Comparison of ENCODE assay signal across 20 cellular contexts in genomic region chr2:52222128-52222527, GRCh38.
A peak's percentile ranks its signal among the peaks of the same experiment; 100 is the strongest.
DNase-seq lines count a peak whose midpoint lies in the region; ATAC-seq and TF ChIP-seq lines count a peak whose summit lies in the region.
"Had no signal": no experiment of that assay in that cellular context is flagged by ENCODE, and none has a peak within 500 bp of the region (broad histone marks: within the 10 kb centered on the region; RNA-seq: fewer than 3 reads in every experiment).

No MANE protein-coding gene starts in this region.

- WGBS in GM23248 (ENCODE audit: low coverage in 1 of 2, low lambda C conversion rate in 2 of 2, missing lambda C conversion rate in 2 of 2), 2 experiments: 20 to 22% methylated on average over 2 of the region's 2 CpGs
- WGBS in IMR-90 (ENCODE audit: extremely low coverage in 2 of 2, insufficient read length in 1 of 2), 2 experiments: no CpG with 5 or more reads among the region's 2 CpGs
- 59 to 60% methylated on average over 2 of the region's 2 CpGs for WGBS in transverse colon (ENCODE audit: low coverage in 1 of 2), 2 donors

- no peaks in the 10 kb centered on the region for H3K79me1 ChIP-seq in IMR-90 (ENCODE audit: low read depth in 1 of 2, low read length in 2 of 2)

- H3K27ac Mint-ChIP-seq in chondrocyte (ENCODE audit: unreplicated experiment) (peak overlapping the region; percentile 0), osteocyte (ENCODE audit: unreplicated experiment) (peak overlapping the region; percentile 20)
- no peak overlapping the region for H3K27ac Mint-ChIP-seq in activated CD8-positive, alpha-beta memory T cell treated with anti-CD3 and anti-CD28 coated beads, Interleukin-2, amount 10 ng/mL, durations not matched to agents 7 days and 5 days
- H3K27ac Mint-ChIP-seq: activated naive CD8-positive, alpha-beta T cell treated with anti-CD3 and anti-CD28 coated beads, Interleukin-2, amount 50 U/mL, for 24 hours; activated T-helper 17 cell treated with anti-CD3 and anti-CD28 coated beads, Interleukin-2, amount 50 U/mL, for 72 hours; endodermal cell; naive thymus-derived CD8-positive, alpha-beta T cell; stimulated activated effector memory CD8-positive, alpha-beta T cell treated with anti-CD3 and anti-CD28 coated beads, Interleukin-12 subunit alpha, Interleukin-12 subunit beta, amount 100 ng/mL, for 72 hours had no signal

- no peaks in the 10 kb centered on the region for H3K9me2 ChIP-seq in GM23248 (ENCODE audit: insufficient read depth)

- no TSS peak for BruUV-seq in IMR-90 (replicated peaks; lab: Mats Ljungman, UMichigan)

- intact Hi-C loops in IMR-90 (cut with micrococcal nuclease): no loop called here
- intact Hi-C loops in transverse colon (cut with DNase I; ENCODE audit: low total_unique reads): no loop called here

- in situ Hi-C loops in GM23248 (cut with MboI): no loop called here
- in situ Hi-C loops in IMR-90 (cut with MboI; ENCODE audit: low sequenced_read_pairs): no loop called here
- in situ Hi-C loops in transverse colon (cut with MboI; ENCODE audit: low pct_ligation_motif_present in 1 of 4, low pct_unique_long_range_greater_than_20kb in 1 of 4, low sequenced_read_pairs in 3 of 4): no loop called here

- TF ChIP-seq POLR2A in IMR-90 (IDR thresholded peaks at IDR 0.05; ENCODE audit: low read depth, low read length): no peak
- TF ChIP-seq POLR2A in transverse colon (IDR thresholded peaks at IDR 0.05): no peak

- H3K23ac ChIP-seq in IMR-90 (ENCODE audit: low read depth, low read length): no peak overlapping the region

- H3K9ac ChIP-seq in GM23248 (no peak overlapping the region), IMR-90 (ENCODE audit: low read depth, low read length) (no peak overlapping the region)
- H3K9ac ChIP-seq: BLaER1 treated with 17β-estradiol and CSF1 and Interleukin-3, amounts not matched to agents 10 nM and 100 nM had no signal

- H3K36me3 ChIP-seq in GM23248 (ENCODE audit: low read depth): no peaks in the 10 kb centered on the region
- H3K36me3 ChIP-seq in IMR-90 (ENCODE audit: control insufficient read depth, insufficient read depth, low read length): no peaks in the 10 kb centered on the region
- H3K36me3 ChIP-seq in transverse colon: no peaks in the 10 kb centered on the region
- H3K36me3 ChIP-seq: BLaER1 treated with 17β-estradiol and CSF1 and Interleukin-3, amounts not matched to agents 10 nM and 100 nM; gastroesophageal sphincter; lower lobe of right lung; tibial artery had no signal

- no peak overlapping the region for H3K14ac ChIP-seq in IMR-90 (replicated peaks; ENCODE audit: low read depth, low read length)

- no peak overlapping the region for H4K5ac ChIP-seq in IMR-90 (ENCODE audit: low read depth, low read length)

- H3K79me2 ChIP-seq in GM23248 (ENCODE audit: insufficient read depth): no peaks in the 10 kb centered on the region

- H3K4me2 ChIP-seq in GM23248 (ENCODE audit: unreplicated experiment) (no peak overlapping the region), IMR-90 (ENCODE audit: low read depth, low read length) (no peak overlapping the region)
- H3K4me2 ChIP-seq: BLaER1 treated with 17β-estradiol and CSF1 and Interleukin-3, amounts not matched to agents 10 nM and 100 nM had no signal

- H3K36me3 Mint-ChIP-seq in chondrocyte (ENCODE audit: low read depth) (no peaks in the 10 kb centered on the region), osteocyte (ENCODE audit: unreplicated experiment) (no peaks in the 10 kb centered on the region)
- no peaks in the 10 kb centered on the region for H3K36me3 Mint-ChIP-seq in activated CD8-positive, alpha-beta memory T cell treated with anti-CD3 and anti-CD28 coated beads, Interleukin-2, amount 10 ng/mL, durations not matched to agents 7 days and 5 days
- H3K36me3 Mint-ChIP-seq: naive thymus-derived CD8-positive, alpha-beta T cell; stimulated activated effector memory CD8-positive, alpha-beta T cell treated with anti-CD3 and anti-CD28 coated beads, Interleukin-12 subunit alpha, Interleukin-12 subunit beta, amount 100 ng/mL, for 72 hours had no signal

- H4K8ac ChIP-seq in IMR-90 (ENCODE audit: low read depth in 2 of 2, low read length in 2 of 2): 0 out of 4 replicates have a peak overlapping the region, but pooled peaks of 1 of the 2 experiments have one; percentile 63

- no peak overlapping the region; the same call in 1 of the 2 replicates for H3K4ac ChIP-seq in IMR-90 (ENCODE audit: low read depth, low read length)

- TF ChIP-seq EP300 in transverse colon (IDR thresholded peaks at IDR 0.05; ENCODE audit: low read depth): no peak

- CTCF ChIA-PET in IMR-90 (lab: Yijun Ruan, JAX): no interaction called here
- CTCF ChIA-PET in activated CD8-positive, alpha-beta memory T cell treated with anti-CD3 and anti-CD28 coated beads, Interleukin-2, amount 10 ng/mL, durations not matched to agents 7 days and 5 days (lab: Charles Lee): no interaction called here

- H3K4me1 ChIP-seq in GM23248 (ENCODE audit: insufficient read depth) (no peaks in the 10 kb centered on the region), IMR-90 (ENCODE audit: control insufficient read depth, insufficient read depth, low read length) (no peaks in the 10 kb centered on the region), transverse colon (no peaks in the 10 kb centered on the region)
- H3K4me1 ChIP-seq: BLaER1 treated with 17β-estradiol and CSF1 and Interleukin-3, amounts not matched to agents 10 nM and 100 nM; gastroesophageal sphincter; lower lobe of right lung; tibial artery had no signal

- H2BK15ac ChIP-seq in IMR-90 (ENCODE audit: low read depth, low read length): peak overlapping the region; percentile 56; the same call in 1 of the 3 replicates

- H3K27me3 ChIP-seq in GM23248 (replicated peaks; ENCODE audit: insufficient read depth): no peaks in the 10 kb centered on the region
- no peaks in the 10 kb centered on the region for H3K27me3 ChIP-seq in IMR-90 (ENCODE audit: control insufficient read depth, insufficient read depth, low read length)
- H3K27me3 ChIP-seq in transverse colon: no peaks in the 10 kb centered on the region
- H3K27me3 ChIP-seq: BLaER1 treated with 17β-estradiol and CSF1 and Interleukin-3, amounts not matched to agents 10 nM and 100 nM; gastroesophageal sphincter; tibial artery had no signal

- no peak overlapping the region for H3K56ac ChIP-seq in IMR-90 (ENCODE audit: extremely low read depth, insufficient read depth, low read length)

- H2BK5ac ChIP-seq in IMR-90 (ENCODE audit: low read depth, low read length, poor library complexity, severe bottlenecking): peak overlapping the region; percentile 96

- H3K9me3 ChIP-seq in GM23248 (ENCODE audit: low read depth): no peaks in the 10 kb centered on the region
- H3K9me3 ChIP-seq in IMR-90 (ENCODE audit: control insufficient read depth, insufficient read depth, low read length): no peaks in the 10 kb centered on the region
- H3K9me3 ChIP-seq in transverse colon: peaks cover 0 to 5% of the 10 kb centered on the region in 2 donors
- H3K9me3 ChIP-seq: BLaER1 treated with 17β-estradiol and CSF1 and Interleukin-3, amounts not matched to agents 10 nM and 100 nM; gastroesophageal sphincter; lower lobe of right lung; tibial artery had no signal

- TF ChIP-seq CTCF in IMR-90 (conservative IDR thresholded peaks at IDR 0.05; ENCODE audit: low read depth, low read length) (no peak), chondrocyte (IDR thresholded peaks at IDR 0.05) (no peak), osteocyte (IDR thresholded peaks at IDR 0.05) (no peak), transverse colon (IDR thresholded peaks at IDR 0.05) (no peak)

- H3F3A ChIP-seq in GM23248 (ENCODE audit: insufficient read depth): no peaks in the 10 kb centered on the region

- POLR2A ChIA-PET in IMR-90 (lab: Charles Lee; ENCODE audit: unreplicated experiment): no interaction called here

- dilution Hi-C loops in IMR-90 (cut with HindIII; ENCODE audit: low sequenced_read_pairs, unreplicated experiment): no loop called here

- H2AFZ ChIP-seq in GM23248 (no peak overlapping the region), IMR-90 (replicated peaks; ENCODE audit: low read length, poor library complexity) (no peak overlapping the region)

- H3K4me1 Mint-ChIP-seq in chondrocyte (ENCODE audit: low read depth) (peaks cover 11% of the 10 kb centered on the region), osteocyte (ENCODE audit: unreplicated experiment) (peaks cover 6% of the 10 kb centered on the region)
- H3K4me1 Mint-ChIP-seq in activated CD8-positive, alpha-beta memory T cell treated with anti-CD3 and anti-CD28 coated beads, Interleukin-2, amount 10 ng/mL, durations not matched to agents 7 days and 5 days: no peaks in the 10 kb centered on the region
- H3K4me1 Mint-ChIP-seq: activated naive CD8-positive, alpha-beta T cell treated with anti-CD3 and anti-CD28 coated beads, Interleukin-2, amount 50 U/mL, for 24 hours; activated T-helper 17 cell treated with anti-CD3 and anti-CD28 coated beads, Interleukin-2, amount 50 U/mL, for 72 hours; naive thymus-derived CD8-positive, alpha-beta T cell; stimulated activated effector memory CD8-positive, alpha-beta T cell treated with anti-CD3 and anti-CD28 coated beads, Interleukin-12 subunit alpha, Interleukin-12 subunit beta, amount 100 ng/mL, for 72 hours had no signal

- H3K4me3 Mint-ChIP-seq in chondrocyte (ENCODE audit: unreplicated experiment) (no peak overlapping the region), osteocyte (ENCODE audit: unreplicated experiment) (no peak overlapping the region)
- H3K4me3 Mint-ChIP-seq in activated CD8-positive, alpha-beta memory T cell treated with anti-CD3 and anti-CD28 coated beads, Interleukin-2, amount 10 ng/mL, durations not matched to agents 7 days and 5 days: no peak overlapping the region
- H3K4me3 Mint-ChIP-seq: activated naive CD8-positive, alpha-beta T cell treated with anti-CD3 and anti-CD28 coated beads, Interleukin-2, amount 50 U/mL, for 24 hours; activated T-helper 17 cell treated with anti-CD3 and anti-CD28 coated beads, Interleukin-2, amount 50 U/mL, for 72 hours; endodermal cell; naive thymus-derived CD8-positive, alpha-beta T cell; stimulated activated effector memory CD8-positive, alpha-beta T cell treated with anti-CD3 and anti-CD28 coated beads, Interleukin-12 subunit alpha, Interleukin-12 subunit beta, amount 100 ng/mL, for 72 hours had no signal

- no peak overlapping the region for H2BK120ac ChIP-seq in IMR-90 (ENCODE audit: low read depth, low read length)

- DNase-seq in GM23248: peak; percentile 5
- peak; percentile 85 for DNase-seq in IMR-90
- DNase-seq in chondrocyte (ENCODE audit: low spot score): no peak
- DNase-seq in osteocyte (ENCODE audit: extremely low spot score, unreplicated experiment): no peak
- DNase-seq in foreskin melanocyte: no peak
- DNase-seq in transverse colon: no peak
- DNase-seq in activated CD8-positive, alpha-beta memory T cell treated with anti-CD3 and anti-CD28 coated beads, Interleukin-2, amount 10 ng/mL, durations not matched to agents 7 days and 5 days: no peak
- DNase-seq: activated naive CD8-positive, alpha-beta T cell treated with anti-CD3 and anti-CD28 coated beads, Interleukin-2, amount 50 U/mL, for 24 hours; endodermal cell; H7; lower lobe of right lung; naive thymus-derived CD8-positive, alpha-beta T cell; NCI-H1694 treated with DMSO at 0.1 percent for 48 hours; Right ventricle myocardium superior; stimulated activated CD4-positive, alpha-beta T cell treated with anti-CD3 and anti-CD28 coated beads, Interleukin-12 subunit alpha, Interleukin-12 subunit beta, amount 100 ng/mL, for 4 hours; tibial artery had no signal

- H4K20me1 ChIP-seq in GM23248 (ENCODE audit: insufficient read depth) (no peaks in the 10 kb centered on the region), IMR-90 (ENCODE audit: insufficient read depth, low read length) (no peaks in the 10 kb centered on the region)
- H4K20me1 ChIP-seq: BLaER1 treated with 17β-estradiol and CSF1 and Interleukin-3, amounts not matched to agents 10 nM and 100 nM had no signal

- no peak overlapping the region for H3K27ac ChIP-seq in GM23248
- H3K27ac ChIP-seq in IMR-90 (ENCODE audit: insufficient read depth, low read length): no peak overlapping the region
- H3K27ac ChIP-seq in transverse colon: no peak overlapping the region
- H3K27ac ChIP-seq: BLaER1 treated with 17β-estradiol and CSF1 and Interleukin-3, amounts not matched to agents 10 nM and 100 nM; gastroesophageal sphincter; lower lobe of right lung; tibial artery had no signal

- H3K4me3 ChIP-seq in GM23248 (no peak overlapping the region), IMR-90 (ENCODE audit: insufficient read depth, low read depth, low read length) (no peak overlapping the region), transverse colon (no peak overlapping the region)
- H3K4me3 ChIP-seq: BLaER1 treated with 17β-estradiol and CSF1 and Interleukin-3, amounts not matched to agents 10 nM and 100 nM; gastroesophageal sphincter; lower lobe of right lung; tibial artery had no signal

- no peak for TF ChIP-seq RAD21 in IMR-90 (IDR thresholded peaks at IDR 0.05; ENCODE audit: low read length)

- peak; percentile 95 for ATAC-seq in IMR-90 (ENCODE audit: low read depth)
- ATAC-seq in activated CD8-positive, alpha-beta memory T cell treated with anti-CD3 and anti-CD28 coated beads, Interleukin-2, amount 10 ng/mL, durations not matched to agents 7 days and 5 days: no peak
- ATAC-seq: activated naive CD8-positive, alpha-beta T cell treated with anti-CD3 and anti-CD28 coated beads, Interleukin-2, amount 50 U/mL, for 24 hours; activated T-helper 17 cell treated with anti-CD3 and anti-CD28 coated beads, Interleukin-2, amount 50 U/mL, for 72 hours; gastroesophageal sphincter; lower lobe of right lung; naive thymus-derived CD8-positive, alpha-beta T cell; stimulated activated effector memory CD8-positive, alpha-beta T cell treated with anti-CD3 and anti-CD28 coated beads, Interleukin-12 subunit alpha, Interleukin-12 subunit beta, amount 100 ng/mL, for 72 hours had no signal

- no peaks in the 10 kb centered on the region for H3K9me1 ChIP-seq in IMR-90 (ENCODE audit: insufficient read depth, low read length)

- H3K27me3 Mint-ChIP-seq in chondrocyte (ENCODE audit: low read depth) (peaks cover 2% of the 10 kb centered on the region), osteocyte (ENCODE audit: unreplicated experiment) (no peaks in the 10 kb centered on the region)
- no peaks in the 10 kb centered on the region for H3K27me3 Mint-ChIP-seq in activated CD8-positive, alpha-beta memory T cell treated with anti-CD3 and anti-CD28 coated beads, Interleukin-2, amount 10 ng/mL, durations not matched to agents 7 days and 5 days
- H3K27me3 Mint-ChIP-seq: activated naive CD8-positive, alpha-beta T cell treated with anti-CD3 and anti-CD28 coated beads, Interleukin-2, amount 50 U/mL, for 24 hours; activated T-helper 17 cell treated with anti-CD3 and anti-CD28 coated beads, Interleukin-2, amount 50 U/mL, for 72 hours; naive thymus-derived CD8-positive, alpha-beta T cell had no signal

- H3K18ac ChIP-seq in IMR-90 (ENCODE audit: low read depth, low read length): peak overlapping the region; percentile 74; the same call in 1 of the 2 replicates

- H2BK20ac ChIP-seq in IMR-90 (ENCODE audit: low read depth, low read length): no peak overlapping the region; the same call in 1 of the 2 replicates

- no peak overlapping the region for H2AK9ac ChIP-seq in IMR-90 (replicated peaks; ENCODE audit: low read depth, low read length, poor library complexity)

- H3K9me3 Mint-ChIP-seq in chondrocyte (ENCODE audit: low read depth) (peaks cover 5% of the 10 kb centered on the region), osteocyte (ENCODE audit: unreplicated experiment) (peaks cover 3% of the 10 kb centered on the region)
- H3K9me3 Mint-ChIP-seq in activated CD8-positive, alpha-beta memory T cell treated with anti-CD3 and anti-CD28 coated beads, Interleukin-2, amount 10 ng/mL, durations not matched to agents 7 days and 5 days (ENCODE audit: low read depth): peaks cover 2% of the 10 kb centered on the region
- H3K9me3 Mint-ChIP-seq: activated T-helper 17 cell treated with anti-CD3 and anti-CD28 coated beads, Interleukin-2, amount 50 U/mL, for 72 hours; endodermal cell had no signal

- no peak overlapping the region for H4K91ac ChIP-seq in IMR-90 (ENCODE audit: insufficient read depth, low read depth, low read length)

- H2AK5ac ChIP-seq in IMR-90 (ENCODE audit: low read depth, low read length): no peak overlapping the region

Comparison
In these comparisons a context has a peak if more than half of its experiments do, and no peak if none do; other contexts are left out.
1. DNase-seq: peak in GM23248 (single experiment) and IMR-90 (single experiment); none in chondrocyte (single experiment), osteocyte (single experiment), foreskin melanocyte (single experiment), transverse colon (single experiment) and activated CD8-positive, alpha-beta memory T cell treated with anti-CD3 and anti-CD28 coated beads, Interleukin-2, amount 10 ng/mL, durations not matched to agents 7 days and 5 days (single experiment).